Comparison of ENCODE assay signal across 7 cellular contexts in the genomic region with DNA sequence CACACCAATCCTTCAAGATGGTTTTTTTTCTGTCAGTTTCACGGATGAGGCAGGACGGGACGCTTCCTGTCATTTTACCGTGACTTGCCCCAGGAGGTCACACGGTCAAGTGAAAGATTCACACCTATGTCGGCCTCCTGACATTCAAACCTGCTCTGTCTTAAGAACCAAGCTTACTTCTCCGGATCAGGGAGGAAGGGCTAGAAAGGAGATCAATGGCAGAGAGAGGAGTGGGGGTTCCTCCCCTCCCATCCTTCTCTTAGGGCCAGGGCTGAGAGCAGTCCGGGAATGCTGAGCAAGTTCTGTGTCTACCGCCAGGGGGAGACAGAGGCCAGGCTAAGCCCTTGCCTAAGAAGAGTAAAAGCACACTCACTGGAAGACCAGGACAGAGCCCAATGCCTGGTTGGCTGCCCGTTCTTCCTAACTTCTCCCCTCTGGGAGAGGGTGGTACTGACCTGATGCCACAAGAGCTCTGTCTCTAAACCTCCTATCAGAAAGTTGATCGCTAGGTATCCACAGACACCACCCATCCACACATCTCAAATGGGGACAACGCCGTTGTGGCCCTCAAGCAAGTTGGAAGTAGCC. TPM values are rescaled to one million over a fixed set of nuclear protein-coding genes. Genes with fewer than 3 reads are reported as not detected.
DNase-seq lines count a peak whose midpoint lies in the region; ATAC-seq and TF ChIP-seq lines count a peak whose summit lies in the region.

No MANE protein-coding gene starts in this region.

- DNase-seq in GM13976 (ENCODE audit: low spot score), result peak; percentile 77
- peak; percentile 85 for DNase-seq in HPDE6-E6E7 (ENCODE audit: extremely low spot score)
- DNase-seq in NCI-H82 (lab: John Stamatoyannopoulos, UW), result peak; percentile 96
- DNase-seq in activated CD8-positive, alpha-beta T cell treated with anti-CD3 and anti-CD28 coated beads, Interleukin-2, amount 10 ng/mL, durations not matched to agents 7 days and 5 days, result peak; percentile 83
- peak; percentile 67 to 76 (median 73) for DNase-seq in effector memory CD8-positive, alpha-beta T cell
- peak; percentile 80 to 81 for DNase-seq in memory B cell (ENCODE audit: low spot score in 2 of 2)
- DNase-seq in stimulated activated CD4-positive, alpha-beta T cell treated with anti-CD3 and anti-CD28 coated beads, TNF-alpha, amount 100 ng/mL, for 24 hours (ENCODE audit: low read depth in 3 of 3), result peak; percentile 69 to 79 (median 79)

- ATAC-seq in activated CD8-positive, alpha-beta T cell treated with anti-CD3 and anti-CD28 coated beads, Interleukin-2, amount 10 ng/mL, durations not matched to agents 7 days and 5 days, result peak; percentile 24
- peak; percentile 31 for ATAC-seq in effector memory CD8-positive, alpha-beta T cell (replicated peaks)
- peak; percentile 15 for ATAC-seq in memory B cell (ENCODE audit: low read depth)

- H3K36me3 Mint-ChIP-seq in activated CD8-positive, alpha-beta T cell treated with anti-CD3 and anti-CD28 coated beads, Interleukin-2, amount 10 ng/mL, durations not matched to agents 7 days and 5 days (ENCODE audit: low read depth), result no peaks in the 10 kb centered on the region
- peaks cover 6% of the 10 kb centered on the region for H3K36me3 Mint-ChIP-seq in effector memory CD8-positive, alpha-beta T cell (ENCODE audit: insufficient read depth)
- no peaks in the 10 kb centered on the region for H3K36me3 Mint-ChIP-seq in memory B cell

- in situ Hi-C loops in GM13976 (cut with MboI; ENCODE audit: low sequenced_read_pairs, unreplicated experiment), result loop anchor here (5.0 to 25.0 kb wide), 2 partner anchors 91 to 321 kb away; no protein-coding TSS in a partner anchor

- no peak overlapping the region for H3K27ac Mint-ChIP-seq in activated CD8-positive, alpha-beta T cell treated with anti-CD3 and anti-CD28 coated beads, Interleukin-2, amount 10 ng/mL, durations not matched to agents 7 days and 5 days
- H3K27ac Mint-ChIP-seq in effector memory CD8-positive, alpha-beta T cell, result peak overlapping the region; percentile 84 to 92
- peak overlapping the region; percentile 80 for H3K27ac Mint-ChIP-seq in memory B cell

- H3K9me3 Mint-ChIP-seq in activated CD8-positive, alpha-beta T cell treated with anti-CD3 and anti-CD28 coated beads, Interleukin-2, amount 10 ng/mL, durations not matched to agents 7 days and 5 days (ENCODE audit: insufficient read depth), result no peaks in the 10 kb centered on the region
- no peaks in the 10 kb centered on the region for H3K9me3 Mint-ChIP-seq in effector memory CD8-positive, alpha-beta T cell
- H3K9me3 Mint-ChIP-seq in memory B cell, result no peaks in the 10 kb centered on the region

- POLR2A ChIA-PET in activated CD8-positive, alpha-beta T cell treated with anti-CD3 and anti-CD28 coated beads, Interleukin-2, amount 10 ng/mL, durations not matched to agents 7 days and 5 days (lab: Charles Lee), result interaction anchor here (1.1 to 2.7 kb wide), 5 partner anchors 12 to 356 kb away, joined by 3 to 10 read pairs (median 8); a partner anchor contains a TSS

- CTCF ChIA-PET in activated CD8-positive, alpha-beta T cell treated with anti-CD3 and anti-CD28 coated beads, Interleukin-2, amount 10 ng/mL, durations not matched to agents 7 days and 5 days (lab: Charles Lee), result interaction anchor here (0.5 to 9.8 kb wide), 32 partner anchors 8 to 954 kb away, joined by 3 to 173 read pairs (median 5); a partner anchor contains a TSS

- peaks cover 28% of the 10 kb centered on the region for H3K4me1 Mint-ChIP-seq in activated CD8-positive, alpha-beta T cell treated with anti-CD3 and anti-CD28 coated beads, Interleukin-2, amount 10 ng/mL, durations not matched to agents 7 days and 5 days (ENCODE audit: low read depth)
- H3K4me1 Mint-ChIP-seq in effector memory CD8-positive, alpha-beta T cell (ENCODE audit: low read depth in 2 of 2), result peaks cover 21 to 24% of the 10 kb centered on the region in 2 donors
- H3K4me1 Mint-ChIP-seq in memory B cell, result peaks cover 18% of the 10 kb centered on the region

- H3K4me3 Mint-ChIP-seq in activated CD8-positive, alpha-beta T cell treated with anti-CD3 and anti-CD28 coated beads, Interleukin-2, amount 10 ng/mL, durations not matched to agents 7 days and 5 days, result peak overlapping the region; percentile 81
- peak overlapping the region; percentile 93 to 94 for H3K4me3 Mint-ChIP-seq in effector memory CD8-positive, alpha-beta T cell
- H3K4me3 Mint-ChIP-seq in memory B cell, result peak overlapping the region; percentile 84

- peaks cover 35% of the 10 kb centered on the region for H3K27me3 Mint-ChIP-seq in activated CD8-positive, alpha-beta T cell treated with anti-CD3 and anti-CD28 coated beads, Interleukin-2, amount 10 ng/mL, durations not matched to agents 7 days and 5 days (ENCODE audit: low read depth)
- peaks cover 23 to 26% of the 10 kb centered on the region in 2 donors for H3K27me3 Mint-ChIP-seq in effector memory CD8-positive, alpha-beta T cell
- H3K27me3 Mint-ChIP-seq in memory B cell, result peaks cover 2% of the 10 kb centered on the region

- peak; percentile 91 for TF ChIP-seq CTCF in GM13976 (IDR thresholded peaks at IDR 0.05; ENCODE audit: borderline replicate concordance, control extremely low read depth, extremely low read depth, insufficient read depth, missing control alignments)

RNA-seq across cellular contexts. Expression of a gene that starts 1.1 kb away (rescaled TPM):
- not detected for total RNA-seq in activated CD8-positive, alpha-beta T cell treated with anti-CD3 and anti-CD28 coated beads, Interleukin-2, amount 10 ng/mL, durations not matched to agents 7 days and 5 days

RNA-seq across cellular contexts. Expression of a gene that starts 9.3 kb away (rescaled TPM):
- 10 to 100 TPM; 85.6 to 93.8 TPM for total RNA-seq in activated CD8-positive, alpha-beta T cell treated with anti-CD3 and anti-CD28 coated beads, Interleukin-2, amount 10 ng/mL, durations not matched to agents 7 days and 5 days

RNA-seq across cellular contexts. Expression of a gene that starts 41.8 kb away (rescaled TPM):
- 100 to 1,000 TPM; 120 TPM for total RNA-seq in activated CD8-positive, alpha-beta T cell treated with anti-CD3 and anti-CD28 coated beads, Interleukin-2, amount 10 ng/mL, durations not matched to agents 7 days and 5 days

Comparison
In these comparisons a context has a peak if more than half of its experiments do, and no peak if none do; other contexts are left out.
1. Peak in every context shown above with its lines: DNase-seq and ATAC-seq.